In the genomic region with DNA sequence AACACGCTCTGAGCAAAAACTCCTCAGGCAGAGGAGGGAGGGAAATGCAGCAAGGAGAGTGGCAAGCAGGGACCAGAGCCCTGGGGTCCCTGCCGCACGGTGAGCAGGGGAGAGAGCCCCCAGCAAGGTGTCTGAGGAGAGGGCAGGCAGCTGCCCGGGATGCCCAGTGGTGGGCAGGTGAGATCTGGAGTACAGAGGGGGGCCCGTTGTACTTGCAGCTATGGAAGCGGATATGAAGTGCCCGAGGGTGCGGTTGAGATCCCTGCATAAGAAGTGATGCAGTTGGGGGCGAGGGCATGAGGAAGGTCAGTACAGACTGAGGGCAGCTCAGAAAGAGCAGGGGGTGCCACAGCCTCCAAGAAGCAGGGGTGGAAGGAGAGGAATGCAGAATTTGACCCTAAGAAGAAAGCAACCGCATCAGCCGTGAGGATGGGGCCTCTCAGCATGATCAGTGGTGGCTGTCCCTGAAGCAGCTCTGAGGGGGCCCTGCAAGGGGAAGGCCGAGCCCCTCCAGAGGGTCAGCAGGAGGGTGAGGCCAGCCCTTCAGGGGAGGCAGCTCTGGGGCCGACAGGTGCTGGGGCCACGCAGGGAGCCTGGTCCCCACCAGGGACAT, we compare ENCODE assay signal across 1 cellular context.
TF ChIP-seq lines count a peak whose summit lies in the region.

No MANE protein-coding gene starts in this region.

TF ChIP-seq in GM12878, 131 proteins besides CTCF, POLR2A, EP300 and RAD21 (continued from another document):
- no peak for TF ChIP-seq CEBPZ (IDR thresholded peaks at IDR 0.05; ENCODE audit: low read depth, low read length)
- TF ChIP-seq STAT3 (IDR thresholded peaks at IDR 0.05; ENCODE audit: low read depth, low read length), result no peak
